In the genomic region with DNA sequence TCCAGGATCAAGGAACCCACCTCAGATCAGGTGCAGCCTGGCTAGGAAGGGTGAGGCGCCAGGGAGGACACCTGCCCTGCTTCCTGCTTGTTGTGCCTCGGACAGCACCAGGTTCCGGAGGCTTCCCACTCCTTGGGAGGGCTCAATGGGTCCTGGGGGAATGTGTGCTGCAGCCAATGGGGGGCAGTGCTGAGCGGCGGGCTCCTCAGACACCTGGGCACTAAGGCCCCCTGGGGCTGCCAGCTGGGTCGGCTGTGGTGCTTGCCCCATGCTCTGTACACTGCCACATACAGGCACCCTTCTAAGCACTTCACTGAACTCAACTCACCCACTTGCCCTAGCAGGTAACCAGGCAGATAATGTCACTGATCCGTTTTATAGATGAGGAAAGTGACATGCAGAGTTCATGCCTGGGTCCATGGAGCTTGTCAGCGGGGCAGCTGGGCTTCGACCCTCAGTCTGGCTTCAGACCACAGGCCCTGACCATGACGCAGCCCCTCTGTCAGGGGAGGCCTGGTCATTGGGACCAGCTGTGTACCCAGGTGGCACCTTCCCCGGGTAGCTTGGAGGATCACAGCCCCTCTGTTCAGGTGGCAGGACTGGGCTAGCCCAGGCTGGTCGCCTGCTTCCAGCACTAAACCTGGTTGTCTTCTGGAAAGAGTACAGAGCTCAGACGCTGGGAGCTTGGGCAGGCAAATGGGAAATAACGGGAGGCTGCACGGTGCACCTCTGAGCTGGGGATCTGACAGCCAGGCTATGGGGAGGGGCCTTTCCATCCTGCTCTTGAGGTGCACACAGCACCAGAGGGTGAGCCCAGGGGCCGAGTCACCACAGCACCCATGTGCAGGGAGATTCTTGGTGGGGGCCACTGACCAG, we compare ENCODE assay signal across 1 cellular context.
TF ChIP-seq lines count a peak whose summit lies in the region.

No MANE protein-coding gene starts in this region.

TF ChIP-seq in HepG2, 621 proteins besides CTCF, POLR2A, EP300 and RAD21:
- TF ChIP-seq, protein P1, sequence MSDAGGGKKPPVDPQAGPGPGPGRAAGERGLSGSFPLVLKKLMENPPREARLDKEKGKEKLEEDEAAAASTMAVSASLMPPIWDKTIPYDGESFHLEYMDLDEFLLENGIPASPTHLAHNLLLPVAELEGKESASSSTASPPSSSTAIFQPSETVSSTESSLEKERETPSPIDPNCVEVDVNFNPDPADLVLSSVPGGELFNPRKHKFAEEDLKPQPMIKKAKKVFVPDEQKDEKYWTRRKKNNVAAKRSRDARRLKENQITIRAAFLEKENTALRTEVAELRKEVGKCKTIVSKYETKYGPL (CRISPR knock-in tag; IDR thresholded peaks at IDR 0.05), result no peak
- TF ChIP-seq, protein P2, sequence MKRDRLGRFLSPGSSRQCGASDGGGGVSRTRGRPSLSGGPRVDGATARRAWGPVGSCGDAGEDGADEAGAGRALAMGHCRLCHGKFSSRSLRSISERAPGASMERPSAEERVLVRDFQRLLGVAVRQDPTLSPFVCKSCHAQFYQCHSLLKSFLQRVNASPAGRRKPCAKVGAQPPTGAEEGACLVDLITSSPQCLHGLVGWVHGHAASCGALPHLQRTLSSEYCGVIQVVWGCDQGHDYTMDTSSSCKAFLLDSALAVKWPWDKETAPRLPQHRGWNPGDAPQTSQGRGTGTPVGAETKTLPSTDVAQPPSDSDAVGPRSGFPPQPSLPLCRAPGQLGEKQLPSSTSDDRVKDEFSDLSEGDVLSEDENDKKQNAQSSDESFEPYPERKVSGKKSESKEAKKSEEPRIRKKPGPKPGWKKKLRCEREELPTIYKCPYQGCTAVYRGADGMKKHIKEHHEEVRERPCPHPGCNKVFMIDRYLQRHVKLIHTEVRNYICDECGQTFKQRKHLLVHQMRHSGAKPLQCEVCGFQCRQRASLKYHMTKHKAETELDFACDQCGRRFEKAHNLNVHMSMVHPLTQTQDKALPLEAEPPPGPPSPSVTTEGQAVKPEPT (CRISPR knock-in tag; IDR thresholded peaks at IDR 0.05; ENCODE audit: low read depth), result no peak
- TF ChIP-seq MATR3 (CRISPR knock-in tag; IDR thresholded peaks at IDR 0.05) (no peak), RXRA (CRISPR knock-in tag; IDR thresholded peaks at IDR 0.05) (no peak), TBX2 (CRISPR knock-in tag; IDR thresholded peaks at IDR 0.05; ENCODE audit: borderline replicate concordance) (0 out of 2 replicates have a peak, but pooled peaks have one; percentile 13), ZNF260 (CRISPR knock-in tag; IDR thresholded peaks at IDR 0.05; ENCODE audit: borderline replicate concordance, low read depth) (no peak), FOXJ3 (CRISPR knock-in tag; IDR thresholded peaks at IDR 0.05; ENCODE audit: borderline replicate concordance) (no peak), ZNF234 (CRISPR knock-in tag; conservative IDR thresholded peaks at IDR 0.05) (peak; percentile 48; the same call in 1 of the 2 replicates), ZNF274 (CRISPR knock-in tag; IDR thresholded peaks at IDR 0.05) (0 out of 2 replicates have a peak, but pooled peaks have one; percentile 26), ZFYVE20 (CRISPR knock-in tag; IDR thresholded peaks at IDR 0.05; ENCODE audit: borderline replicate concordance, low read depth) (no peak), POLR2AphosphoS5 (IDR thresholded peaks at IDR 0.05; ENCODE audit: low read depth, low read length) (0 out of 2 replicates have a peak, but pooled peaks have one; percentile 5), PHF8 (CRISPR knock-in tag; IDR thresholded peaks at IDR 0.05) (no peak), CBX5 (CRISPR knock-in tag; IDR thresholded peaks at IDR 0.05; ENCODE audit: borderline replicate concordance) (no peak), MED13 (CRISPR knock-in tag; IDR thresholded peaks at IDR 0.05) (no peak), ZNF431 (CRISPR knock-in tag; IDR thresholded peaks at IDR 0.05; ENCODE audit: borderline replicate concordance, low read depth) (no peak), JARID2 (CRISPR knock-in tag; IDR thresholded peaks at IDR 0.05; ENCODE audit: insufficient replicate concordance) (no peak), AGO2 (optimal IDR thresholded peaks at IDR 0.05; ENCODE audit: low read depth, low read length) (peak; percentile 81), RAD51 (IDR thresholded peaks at IDR 0.05; ENCODE audit: borderline replicate concordance) (no peak), NFKB2 (CRISPR knock-in tag; IDR thresholded peaks at IDR 0.05; ENCODE audit: borderline replicate concordance) (0 out of 2 replicates have a peak, but pooled peaks have one; percentile 19), NKX3-1 (CRISPR knock-in tag; IDR thresholded peaks at IDR 0.05) (no peak), MEF2D (CRISPR knock-in tag; IDR thresholded peaks at IDR 0.05) (no peak), ZIK1 (CRISPR knock-in tag; IDR thresholded peaks at IDR 0.05; ENCODE audit: borderline replicate concordance, low read depth) (no peak), NBN (conservative IDR thresholded peaks at IDR 0.05) (no peak), ZNF558 (CRISPR knock-in tag; IDR thresholded peaks at IDR 0.05; ENCODE audit: borderline replicate concordance) (no peak), MTA1 (CRISPR knock-in tag; IDR thresholded peaks at IDR 0.05; ENCODE audit: borderline replicate concordance) (no peak), ZFP37 (CRISPR knock-in tag; IDR thresholded peaks at IDR 0.05; ENCODE audit: borderline replicate concordance) (no peak), ZNF367 (CRISPR knock-in tag; IDR thresholded peaks at IDR 0.05; ENCODE audit: borderline replicate concordance) (no peak), STAT5B (CRISPR knock-in tag; IDR thresholded peaks at IDR 0.05) (no peak), EEA1 (CRISPR knock-in tag; IDR thresholded peaks at IDR 0.05; ENCODE audit: borderline replicate concordance) (no peak), ZNF567 (CRISPR knock-in tag; IDR thresholded peaks at IDR 0.05; ENCODE audit: borderline replicate concordance) (no peak), ZNF232 (CRISPR knock-in tag; IDR thresholded peaks at IDR 0.05; ENCODE audit: borderline replicate concordance) (no peak), FOXM1 (CRISPR knock-in tag; IDR thresholded peaks at IDR 0.05) (no peak), REXO4 (CRISPR knock-in tag; IDR thresholded peaks at IDR 0.05; ENCODE audit: borderline replicate concordance) (no peak), ZBTB20 (CRISPR knock-in tag; IDR thresholded peaks at IDR 0.05; ENCODE audit: borderline replicate concordance, low read depth) (no peak), RBFOX2 (IDR thresholded peaks at IDR 0.05; ENCODE audit: low read depth, low read length) (peak; percentile 57), ZNF160 (CRISPR knock-in tag; IDR thresholded peaks at IDR 0.05) (no peak), RFXAP (CRISPR knock-in tag; IDR thresholded peaks at IDR 0.05; ENCODE audit: borderline replicate concordance) (no peak), FOXO1 (CRISPR knock-in tag; IDR thresholded peaks at IDR 0.05) (no peak), ZNF101 (CRISPR knock-in tag; IDR thresholded peaks at IDR 0.05; ENCODE audit: borderline replicate concordance, low read depth) (no peak), ZNF703 (CRISPR knock-in tag; IDR thresholded peaks at IDR 0.05; ENCODE audit: borderline replicate concordance) (no peak), YEATS2 (CRISPR knock-in tag; IDR thresholded peaks at IDR 0.05; ENCODE audit: borderline replicate concordance) (no peak), ZNF607 (CRISPR knock-in tag; IDR thresholded peaks at IDR 0.05; ENCODE audit: borderline replicate concordance) (no peak), ZSCAN20 (CRISPR knock-in tag; IDR thresholded peaks at IDR 0.05; ENCODE audit: borderline replicate concordance) (no peak), ZNF776 (CRISPR knock-in tag; IDR thresholded peaks at IDR 0.05) (no peak), FOSL2 (CRISPR knock-in tag; IDR thresholded peaks at IDR 0.05) (no peak), PAF1 (CRISPR knock-in tag; IDR thresholded peaks at IDR 0.05) (0 out of 2 replicates have a peak, but pooled peaks have one; percentile 44), KDM2A (CRISPR knock-in tag; IDR thresholded peaks at IDR 0.05; ENCODE audit: borderline replicate concordance, low read depth) (no peak)
- TF ChIP-seq, protein P3, sequence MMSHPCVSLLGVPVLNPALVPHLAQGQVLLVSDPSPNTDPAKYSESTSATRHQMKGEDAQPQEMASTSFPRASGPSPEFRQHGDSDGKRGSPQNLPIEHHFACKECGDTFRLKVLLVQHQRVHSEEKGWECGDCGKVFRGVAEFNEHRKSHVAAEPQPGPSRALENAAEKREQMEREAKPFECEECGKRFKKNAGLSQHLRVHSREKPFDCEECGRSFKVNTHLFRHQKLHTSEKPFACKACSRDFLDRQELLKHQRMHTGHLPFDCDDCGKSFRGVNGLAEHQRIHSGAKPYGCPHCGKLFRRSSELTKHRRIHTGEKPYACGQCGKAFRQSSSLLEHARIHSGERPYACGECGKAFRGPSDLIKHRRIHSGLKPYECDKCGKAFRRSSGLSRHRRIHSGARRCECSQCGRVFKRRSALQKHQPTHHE (CRISPR knock-in tag; IDR thresholded peaks at IDR 0.05; ENCODE audit: borderline replicate concordance), result no peak
- TF ChIP-seq, protein P4, sequence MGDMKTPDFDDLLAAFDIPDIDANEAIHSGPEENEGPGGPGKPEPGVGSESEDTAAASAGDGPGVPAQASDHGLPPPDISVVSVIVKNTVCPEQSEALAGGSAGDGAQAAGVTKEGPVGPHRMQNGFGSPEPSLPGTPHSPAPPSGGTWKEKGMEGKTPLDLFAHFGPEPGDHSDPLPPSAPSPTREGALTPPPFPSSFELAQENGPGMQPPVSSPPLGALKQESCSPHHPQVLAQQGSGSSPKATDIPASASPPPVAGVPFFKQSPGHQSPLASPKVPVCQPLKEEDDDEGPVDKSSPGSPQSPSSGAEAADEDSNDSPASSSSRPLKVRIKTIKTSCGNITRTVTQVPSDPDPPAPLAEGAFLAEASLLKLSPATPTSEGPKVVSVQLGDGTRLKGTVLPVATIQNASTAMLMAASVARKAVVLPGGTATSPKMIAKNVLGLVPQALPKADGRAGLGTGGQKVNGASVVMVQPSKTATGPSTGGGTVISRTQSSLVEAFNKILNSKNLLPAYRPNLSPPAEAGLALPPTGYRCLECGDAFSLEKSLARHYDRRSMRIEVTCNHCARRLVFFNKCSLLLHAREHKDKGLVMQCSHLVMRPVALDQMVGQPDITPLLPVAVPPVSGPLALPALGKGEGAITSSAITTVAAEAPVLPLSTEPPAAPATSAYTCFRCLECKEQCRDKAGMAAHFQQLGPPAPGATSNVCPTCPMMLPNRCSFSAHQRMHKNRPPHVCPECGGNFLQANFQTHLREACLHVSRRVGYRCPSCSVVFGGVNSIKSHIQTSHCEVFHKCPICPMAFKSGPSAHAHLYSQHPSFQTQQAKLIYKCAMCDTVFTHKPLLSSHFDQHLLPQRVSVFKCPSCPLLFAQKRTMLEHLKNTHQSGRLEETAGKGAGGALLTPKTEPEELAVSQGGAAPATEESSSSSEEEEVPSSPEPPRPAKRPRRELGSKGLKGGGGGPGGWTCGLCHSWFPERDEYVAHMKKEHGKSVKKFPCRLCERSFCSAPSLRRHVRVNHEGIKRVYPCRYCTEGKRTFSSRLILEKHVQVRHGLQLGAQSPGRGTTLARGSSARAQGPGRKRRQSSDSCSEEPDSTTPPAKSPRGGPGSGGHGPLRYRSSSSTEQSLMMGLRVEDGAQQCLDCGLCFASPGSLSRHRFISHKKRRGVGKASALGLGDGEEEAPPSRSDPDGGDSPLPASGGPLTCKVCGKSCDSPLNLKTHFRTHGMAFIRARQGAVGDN (CRISPR knock-in tag; IDR thresholded peaks at IDR 0.05), result peak; percentile 47
- TF ChIP-seq, protein P5, sequence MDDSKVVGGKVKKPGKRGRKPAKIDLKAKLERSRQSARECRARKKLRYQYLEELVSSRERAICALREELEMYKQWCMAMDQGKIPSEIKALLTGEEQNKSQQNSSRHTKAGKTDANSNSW (CRISPR knock-in tag; IDR thresholded peaks at IDR 0.05; ENCODE audit: borderline replicate concordance), result no peak
- TF ChIP-seq, protein P6, sequence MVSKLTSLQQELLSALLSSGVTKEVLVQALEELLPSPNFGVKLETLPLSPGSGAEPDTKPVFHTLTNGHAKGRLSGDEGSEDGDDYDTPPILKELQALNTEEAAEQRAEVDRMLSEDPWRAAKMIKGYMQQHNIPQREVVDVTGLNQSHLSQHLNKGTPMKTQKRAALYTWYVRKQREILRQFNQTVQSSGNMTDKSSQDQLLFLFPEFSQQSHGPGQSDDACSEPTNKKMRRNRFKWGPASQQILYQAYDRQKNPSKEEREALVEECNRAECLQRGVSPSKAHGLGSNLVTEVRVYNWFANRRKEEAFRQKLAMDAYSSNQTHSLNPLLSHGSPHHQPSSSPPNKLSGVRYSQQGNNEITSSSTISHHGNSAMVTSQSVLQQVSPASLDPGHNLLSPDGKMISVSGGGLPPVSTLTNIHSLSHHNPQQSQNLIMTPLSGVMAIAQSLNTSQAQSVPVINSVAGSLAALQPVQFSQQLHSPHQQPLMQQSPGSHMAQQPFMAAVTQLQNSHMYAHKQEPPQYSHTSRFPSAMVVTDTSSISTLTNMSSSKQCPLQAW (CRISPR knock-in tag; IDR thresholded peaks at IDR 0.05), result 0 out of 2 replicates have a peak, but pooled peaks have one; percentile 16
- TF ChIP-seq, protein P7, sequence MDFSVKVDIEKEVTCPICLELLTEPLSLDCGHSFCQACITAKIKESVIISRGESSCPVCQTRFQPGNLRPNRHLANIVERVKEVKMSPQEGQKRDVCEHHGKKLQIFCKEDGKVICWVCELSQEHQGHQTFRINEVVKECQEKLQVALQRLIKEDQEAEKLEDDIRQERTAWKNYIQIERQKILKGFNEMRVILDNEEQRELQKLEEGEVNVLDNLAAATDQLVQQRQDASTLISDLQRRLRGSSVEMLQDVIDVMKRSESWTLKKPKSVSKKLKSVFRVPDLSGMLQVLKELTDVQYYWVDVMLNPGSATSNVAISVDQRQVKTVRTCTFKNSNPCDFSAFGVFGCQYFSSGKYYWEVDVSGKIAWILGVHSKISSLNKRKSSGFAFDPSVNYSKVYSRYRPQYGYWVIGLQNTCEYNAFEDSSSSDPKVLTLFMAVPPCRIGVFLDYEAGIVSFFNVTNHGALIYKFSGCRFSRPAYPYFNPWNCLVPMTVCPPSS (IDR thresholded peaks at IDR 0.05), result no peak
- TF ChIP-seq, protein P8, sequence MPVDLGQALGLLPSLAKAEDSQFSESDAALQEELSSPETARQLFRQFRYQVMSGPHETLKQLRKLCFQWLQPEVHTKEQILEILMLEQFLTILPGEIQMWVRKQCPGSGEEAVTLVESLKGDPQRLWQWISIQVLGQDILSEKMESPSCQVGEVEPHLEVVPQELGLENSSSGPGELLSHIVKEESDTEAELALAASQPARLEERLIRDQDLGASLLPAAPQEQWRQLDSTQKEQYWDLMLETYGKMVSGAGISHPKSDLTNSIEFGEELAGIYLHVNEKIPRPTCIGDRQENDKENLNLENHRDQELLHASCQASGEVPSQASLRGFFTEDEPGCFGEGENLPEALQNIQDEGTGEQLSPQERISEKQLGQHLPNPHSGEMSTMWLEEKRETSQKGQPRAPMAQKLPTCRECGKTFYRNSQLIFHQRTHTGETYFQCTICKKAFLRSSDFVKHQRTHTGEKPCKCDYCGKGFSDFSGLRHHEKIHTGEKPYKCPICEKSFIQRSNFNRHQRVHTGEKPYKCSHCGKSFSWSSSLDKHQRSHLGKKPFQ (CRISPR knock-in tag; IDR thresholded peaks at IDR 0.05; ENCODE audit: insufficient replicate concordance), result no peak
- TF ChIP-seq, protein P9, sequence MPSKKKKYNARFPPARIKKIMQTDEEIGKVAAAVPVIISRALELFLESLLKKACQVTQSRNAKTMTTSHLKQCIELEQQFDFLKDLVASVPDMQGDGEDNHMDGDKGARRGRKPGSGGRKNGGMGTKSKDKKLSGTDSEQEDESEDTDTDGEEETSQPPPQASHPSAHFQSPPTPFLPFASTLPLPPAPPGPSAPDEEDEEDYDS (CRISPR knock-in tag; IDR thresholded peaks at IDR 0.05), result no peak
TF ChIP-seq in HepG2: peak in this region for 10.
